Comparison of ENCODE assay signal across 8 cellular contexts in the genomic region with DNA sequence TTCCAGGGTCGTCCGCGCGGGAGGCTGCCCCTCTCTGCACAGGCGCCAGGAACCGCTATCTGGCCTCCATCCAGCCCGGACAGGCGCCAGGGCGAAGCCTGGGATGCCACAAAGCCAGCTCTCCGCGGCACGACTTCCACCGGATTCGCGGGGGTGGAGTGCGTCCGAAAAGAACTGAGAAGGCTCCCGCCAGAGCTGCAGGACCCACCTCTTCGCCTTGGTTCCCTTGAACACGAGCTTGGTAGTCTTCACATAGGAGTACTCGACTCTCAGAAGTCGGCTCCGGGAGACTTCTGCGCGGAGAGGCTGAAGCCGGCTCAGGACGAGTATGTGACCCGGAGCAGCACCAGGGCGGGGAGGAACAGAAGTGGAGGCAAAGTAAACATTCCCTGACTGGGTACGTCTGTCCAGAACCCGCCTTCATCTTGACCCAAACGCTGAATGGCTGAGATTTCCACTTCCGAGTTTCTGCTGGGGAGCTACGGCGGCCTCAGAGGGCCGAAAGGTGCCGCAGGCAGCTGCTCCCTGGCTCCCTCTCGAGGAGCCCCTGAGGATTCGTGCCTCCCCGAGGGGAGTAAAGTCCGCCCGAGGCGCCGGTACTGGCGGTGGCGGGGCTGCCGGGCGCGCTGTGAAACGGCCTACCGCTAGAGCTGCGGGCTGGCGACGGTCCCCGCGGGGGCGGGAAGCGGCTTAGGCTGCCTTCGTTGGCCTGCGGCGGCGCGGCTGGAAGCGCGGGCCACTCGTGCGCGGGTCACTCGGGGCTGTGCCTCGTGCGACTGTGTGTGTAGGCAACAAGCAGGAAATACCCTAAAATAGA.
DNase-seq lines count a peak whose midpoint lies in the region; ATAC-seq and TF ChIP-seq lines count a peak whose summit lies in the region.
"Not testable (repeated sequence)": the region's sequence is repeated elsewhere in the genome, so short reads cannot be mapped to it uniquely, and the experiment has no call there.

No MANE protein-coding gene starts in this region.

- not testable (repeated sequence) for TF ChIP-seq EP300 in stomach (IDR thresholded peaks at IDR 0.05)

- peaks cover 30% of the 10 kb centered on the region for H3K4me1 Mint-ChIP-seq in activated CD4-positive, alpha-beta T cell treated with anti-CD3 and anti-CD28 coated beads for 36 hours

- H3K27ac Mint-ChIP-seq in activated CD4-positive, alpha-beta T cell treated with anti-CD3 and anti-CD28 coated beads for 36 hours: peak overlapping the region; percentile 84

- H3K27ac ChIP-seq in stomach: peak overlapping the region; percentile 56 to 85 (median 76)

- peaks cover 13% of the 10 kb centered on the region for H3K36me3 Mint-ChIP-seq in activated CD4-positive, alpha-beta T cell treated with anti-CD3 and anti-CD28 coated beads for 36 hours (ENCODE audit: low read depth)

- in situ Hi-C loops in G401 (cut with HindIII; ENCODE audit: low sequenced_read_pairs); T47D (cut with HindIII; ENCODE audit: low pct_unique_long_range_greater_than_20kb, low sequenced_read_pairs): not testable (repeated sequence)

- H3K4me3 ChIP-seq in stomach: peak overlapping the region; percentile 52 to 72 (median 62)

- peak overlapping the region; percentile 86 for H3K4me3 Mint-ChIP-seq in activated CD4-positive, alpha-beta T cell treated with anti-CD3 and anti-CD28 coated beads for 36 hours

- H3K36me3 ChIP-seq in stomach: not testable (repeated sequence)

- 4 to 11% (median 5%) methylated on average over 46 to 71 of the region's 71 CpGs for WGBS in stomach, 5 donors

- CTCF ChIA-PET in activated CD4-positive, alpha-beta T cell treated with anti-CD3 and anti-CD28 coated beads for 36 hours (lab: Charles Lee): not testable (repeated sequence)

- H3K27me3 ChIP-seq in stomach: not testable (repeated sequence)

- TF ChIP-seq POLR2A in stomach (IDR thresholded peaks at IDR 0.05): not testable (repeated sequence)

- H3K9me3 Mint-ChIP-seq in activated CD4-positive, alpha-beta T cell treated with anti-CD3 and anti-CD28 coated beads for 36 hours (ENCODE audit: low read depth): peaks cover 10% of the 10 kb centered on the region

- POLR2A ChIA-PET in activated CD4-positive, alpha-beta T cell treated with anti-CD3 and anti-CD28 coated beads for 36 hours (lab: Charles Lee): not testable (repeated sequence)

- intact Hi-C loops in activated CD4-positive, alpha-beta T cell treated with anti-CD3 and anti-CD28 coated beads for 36 hours (cut with DNase I, micrococcal nuclease): loop anchor here in 1 of 2 experiments (2.0 kb wide), 1 partner anchor 1774 kb away; no protein-coding TSS in a partner anchor
- intact Hi-C loops in left ventricle myocardium superior (cut with micrococcal nuclease); posterior cingulate gyrus (cut with DNase I); stomach (cut with DNase I; ENCODE audit: low total_unique reads): not testable (repeated sequence)

- DNase-seq in G401 (ENCODE audit: low spot score): peak; percentile 82
- DNase-seq in activated CD4-positive, alpha-beta T cell treated with anti-CD3 and anti-CD28 coated beads for 36 hours: peak; percentile 85
- DNase-seq in T47D (ENCODE audit: low read depth in 1 of 2, low spot score in 1 of 2): peak; percentile 65 to 95
- DNase-seq in left ventricle myocardium superior: peak; percentile 87
- DNase-seq in posterior cingulate gyrus: peak in 9 of 10 donors; percentile 61 to 97 (median 80)
- DNase-seq in stomach: peak; percentile 51

- H3K9me3 ChIP-seq in stomach: peaks cover 0 to 16% (median 0%) of the 10 kb centered on the region in 4 donors

- ATAC-seq in GM21529 (IDR thresholded peaks at IDR 0.05; ENCODE audit: unreplicated experiment) (peak; percentile 99), HG03571 (IDR thresholded peaks at IDR 0.05; ENCODE audit: unreplicated experiment) (peak; percentile 100), left ventricle myocardium superior (peak; percentile 100)
- ATAC-seq in activated CD4-positive, alpha-beta T cell treated with anti-CD3 and anti-CD28 coated beads for 36 hours: peak; percentile 94

- H3K4me1 ChIP-seq in stomach: not testable (repeated sequence)

- peak in 2 of 7 experiments; percentile 20 to 38 for TF ChIP-seq CTCF in stomach (IDR thresholded peaks at IDR 0.05)

- not testable (repeated sequence) for H3K27me3 Mint-ChIP-seq in activated CD4-positive, alpha-beta T cell treated with anti-CD3 and anti-CD28 coated beads for 36 hours

Comparison
In these comparisons a context has a peak if more than half of its experiments do, and no peak if none do; other contexts are left out.
1. Peak in every context shown above with its lines: DNase-seq, ATAC-seq, H3K4me3 ChIP-seq and H3K27ac ChIP-seq.